Comparison of ENCODE assay signal across 8 cellular contexts in genomic region chr7:101216860-101217387, GRCh38. TPM values are rescaled to one million over a fixed set of nuclear protein-coding genes. Genes with fewer than 3 reads are reported as not detected.
DNase-seq lines count a peak whose midpoint lies in the region; ATAC-seq, FAIRE-seq and TF ChIP-seq lines count a peak whose summit lies in the region.

No MANE protein-coding gene starts in this region.

- no peak for TF ChIP-seq POLR2A in suprapubic skin (IDR thresholded peaks at IDR 0.05)

- H3K4me3 ChIP-seq in AG04450 (ENCODE audit: low read depth, low read length) (peak overlapping the region; percentile 92), suprapubic skin (peak overlapping the region; percentile 69)

- H3K9me3 ChIP-seq in AG04450 (ENCODE audit: control insufficient read depth, insufficient read depth, low read length) (no peaks in the 10 kb centered on the region; the same call in 1 of the 2 replicates), suprapubic skin (no peaks in the 10 kb centered on the region)

- CTCF ChIA-PET in AG04450 (lab: Charles Lee): interaction anchor here (0.9 to 2.3 kb wide), 11 partner anchors 24 to 327 kb away, joined by 3 to 26 read pairs (median 4); partner anchors contain the start of gene FIS1

- H3K27ac ChIP-seq in AG04450 (ENCODE audit: low read depth, low read length) (peak overlapping the region; percentile 96), angular gyrus (ENCODE audit: low read depth, low read length) (peak overlapping the region; percentile 95), suprapubic skin (peak overlapping the region; percentile 80)

- POLR2A ChIA-PET in AG04450 (lab: Yijun Ruan, JAX): interaction anchor here (0.9 to 2.5 kb wide), 9 partner anchors 16 to 342 kb away, joined by 3 to 13 read pairs (median 4); partner anchors contain the start of genes IFT22, SRRT and TRIM56

- TF ChIP-seq EP300 in suprapubic skin (IDR thresholded peaks at IDR 0.05): no peak

- TF ChIP-seq CTCF in AG04450 (IDR thresholded peaks at IDR 0.05; ENCODE audit: low read depth, low read length) (no peak), suprapubic skin (IDR thresholded peaks at IDR 0.05) (no peak)

- ATAC-seq in HG03460 (IDR thresholded peaks at IDR 0.05; ENCODE audit: unreplicated experiment) (peak; percentile 18), left colon (peak; percentile 3)

- no peak for FAIRE-seq in GM19239 (lab: Jason Lieb, UNC)

- H3K4me1 ChIP-seq in suprapubic skin: peaks cover 39% of the 10 kb centered on the region

- intact Hi-C loops in left colon (cut with DNase I, micrococcal nuclease): no loop called here

- H3K36me3 ChIP-seq in suprapubic skin: peaks cover 28% of the 10 kb centered on the region

- H3K27me3 ChIP-seq in AG04450 (ENCODE audit: control insufficient read depth, insufficient read depth, low read length) (no peaks in the 10 kb centered on the region), suprapubic skin (no peaks in the 10 kb centered on the region)

- 0% methylated on average over 9 of the region's 34 CpGs for WGBS in suprapubic skin

- DNase-seq in AG04450 (ENCODE audit: low read depth, low spot score): no peak
- DNase-seq in GM19239 (ENCODE audit: insufficient read length, low spot score): peak; percentile 41
- DNase-seq in left colon: no peak
- no peak for DNase-seq in suprapubic skin (ENCODE audit: low spot score in 2 of 2)
- no peak for DNase-seq in NK-92 treated with Interleukin-12 subunit alpha and Interleukin-12 subunit beta, amount 100 ng/mL, for 24 hours (lab: John Stamatoyannopoulos, UW)
- DNase-seq in activated CD4-positive, alpha-beta T cell treated with anti-CD3 and anti-CD28 coated beads, Interleukin-2, amount 50 U/mL, for 48 hours: no peak

RNA-seq across cellular contexts. Expression of gene PLOD3, which starts 0.5 kb away (rescaled TPM):
- 60.6 and 86.9 TPM in 2 replicates for polyA plus RNA-seq in AG04450 (2011; rRNA removed)
- 57.3 and 84.1 TPM in 2 replicates for polyA minus RNA-seq in AG04450 (2011; rRNA and poly(A)+ RNA removed)
- total RNA-seq in left colon: 10 to 100 TPM; 81.9 to 85.9 TPM
- 10 to 100 TPM; 15.7 to 30.4 (median 22.7) TPM for total RNA-seq in suprapubic skin

RNA-seq across cellular contexts. Expression of gene ZNHIT1, which starts 1.0 kb away (rescaled TPM):
- polyA plus RNA-seq in AG04450 (2011; rRNA removed): 36.0 and 46.2 TPM in 2 replicates
- polyA minus RNA-seq in AG04450 (2011; rRNA and poly(A)+ RNA removed): 27.6 and 30.3 TPM in 2 replicates
- total RNA-seq in left colon: 10 to 100 TPM; 85.3 to 92.9 TPM
- total RNA-seq in suprapubic skin: 10 to 100 TPM; 43.8 to 73.4 (median 66.9) TPM

RNA-seq across cellular contexts. Expression of gene MOGAT3, which starts 16.1 kb away (rescaled TPM):
- polyA plus RNA-seq in AG04450 (2011; rRNA removed): not detected in 2 replicates
- polyA minus RNA-seq in AG04450 (2011; rRNA and poly(A)+ RNA removed): not detected in 2 replicates
- total RNA-seq in left colon (10 to 100 TPM; 43.1 to 62.4 TPM), suprapubic skin (not detected)

RNA-seq across cellular contexts. Expression of gene CLDN15, which starts 20.7 kb away (rescaled TPM):
- 3.0 and 3.3 TPM in 2 replicates for polyA plus RNA-seq in AG04450 (2011; rRNA removed)
- polyA minus RNA-seq in AG04450 (2011; rRNA and poly(A)+ RNA removed): 3.4 and 3.8 TPM in 2 replicates
- total RNA-seq in left colon: 10 to 100 TPM; 22.1 to 30.8 TPM
- total RNA-seq in suprapubic skin: 10 to 100 TPM in 3 of 4 donors, 1 to 10 TPM in 1; 6.7 to 19.8 (median 12.5) TPM

RNA-seq across cellular contexts. Expression of gene FIS1, which starts 28.0 kb away (rescaled TPM):
- 170 and 198 TPM in 2 replicates for polyA plus RNA-seq in AG04450 (2011; rRNA removed)
- polyA minus RNA-seq in AG04450 (2011; rRNA and poly(A)+ RNA removed): 67.2 and 76.8 TPM in 2 replicates
- 100 to 1,000 TPM; 150 to 156 TPM for total RNA-seq in left colon
- 100 to 1,000 TPM; 118 to 223 (median 198) TPM for total RNA-seq in suprapubic skin

Comparison
In these comparisons a context has a peak if more than half of its experiments do, and no peak if none do; other contexts are left out.
1. RNA of gene MOGAT3, which starts 16.1 kb away (total RNA-seq): 43.1 to 62.4 TPM in left colon; not detected in suprapubic skin; every median in the first group is over 10 times any median in the second.
2. Peak in every context shown above with its lines, with median percentiles within 50 percentile points of each other: H3K27ac ChIP-seq.